Comparison of ENCODE assay signal across 18 cellular contexts in the genomic region with DNA sequence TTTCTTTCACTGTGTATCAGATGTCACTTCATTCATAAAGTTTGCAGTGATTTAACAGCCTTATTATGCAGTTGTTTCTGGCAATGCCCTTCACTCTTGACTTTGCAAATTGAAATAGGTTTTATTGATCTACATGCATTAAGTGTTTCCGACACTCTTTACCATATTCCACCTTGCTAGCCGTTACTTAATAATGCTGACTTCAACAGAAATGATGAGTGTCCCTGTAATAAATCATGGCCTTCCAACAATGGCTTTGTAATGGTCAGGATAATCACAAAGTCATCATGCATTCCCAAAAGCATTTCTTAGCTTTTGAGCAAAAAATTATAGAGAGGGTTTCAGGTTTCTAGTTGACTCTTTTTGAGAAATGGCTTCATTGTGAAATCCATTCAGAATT.
DNase-seq lines count a peak whose midpoint lies in the region; ATAC-seq, FAIRE-seq and TF ChIP-seq lines count a peak whose summit lies in the region.
"Had no signal": no experiment of that assay in that cellular context is flagged by ENCODE, and none has a peak within 500 bp of the region (broad histone marks: within the 10 kb centered on the region; RNA-seq: fewer than 3 reads in every experiment).

No MANE protein-coding gene starts in this region.

- TF ChIP-seq POLR2A in A549 (IDR thresholded peaks at IDR 0.05; ENCODE audit: low read length), result no peak

- H3K4me3 ChIP-seq in A549 (no peak overlapping the region), A673 (ENCODE audit: low read depth, low read length, poor library complexity, severe bottlenecking) (no peak overlapping the region)

- no peaks in the 10 kb centered on the region for H3K36me3 ChIP-seq in A673 (ENCODE audit: insufficient read depth, low read length, poor library complexity, severe bottlenecking)
- H3K36me3 ChIP-seq: BE2C had no signal

- POLR2A ChIA-PET in A549 (lab: Yijun Ruan, JAX) (no interaction called here), A673 (lab: Charles Lee; ENCODE audit: low non-redundant PET) (no interaction called here)

- no peak for ATAC-seq in A549

- 59% methylated on average over 2 of the region's 2 CpGs for WGBS in A549 (ENCODE audit: missing lambda C conversion rate)

- no peak overlapping the region for H3K27ac ChIP-seq in A549
- H3K27ac ChIP-seq in A673 (ENCODE audit: low read depth, low read length, poor library complexity, severe bottlenecking), result no peak overlapping the region
- H3K27ac ChIP-seq: C4-2B, KMS-11 had no signal

- TF ChIP-seq EP300 in A549 (IDR thresholded peaks at IDR 0.05), result no peak

- CTCF ChIA-PET in A549 (lab: Yijun Ruan, JAX) (no interaction called here), A673 (lab: Charles Lee) (no interaction called here)

- intact Hi-C loops in A673 (cut with micrococcal nuclease; ENCODE audit: unreplicated experiment), result no loop called here

- TF ChIP-seq CTCF in A549 (IDR thresholded peaks at IDR 0.05), result no peak
- no peak for TF ChIP-seq CTCF in A673 (conservative IDR thresholded peaks at IDR 0.05; ENCODE audit: low read depth, low read length)

- no peak overlapping the region for H3K4me2 ChIP-seq in A549
- H3K4me2 ChIP-seq: KMS-11 had no signal

- no peak for DNase-seq in A549 (ENCODE audit: low read depth in 1 of 2, low spot score in 1 of 2)
- peak; percentile 41 for DNase-seq in A673 (ENCODE audit: low spot score)
- DNase-seq in NCI-H1417 treated with DMSO at 0.1 percent for 48 hours (lab: John Stamatoyannopoulos, UW), result peak; percentile 22
- DNase-seq in NCI-H748 treated with DMSO at 0.1 percent for 48 hours (lab: John Stamatoyannopoulos, UW), result peak; percentile 26
- no peak for DNase-seq in 8988T
- DNase-seq in T-helper 9 cell, result no peak
- no peak for DNase-seq in A172 (ENCODE audit: low spot score)
- DNase-seq: BE2C; CD4-positive, alpha-beta memory T cell; DMS153; DMS79 treated with DMSO at 0.1 percent for 48 hours; EL; H7 had no signal

- no peak for FAIRE-seq in A549 (lab: Jason Lieb, UNC)
- FAIRE-seq: G401.6, GM12892, GM19239 had no signal

- BruUV-seq in A673 (replicated peaks; lab: Mats Ljungman, UMichigan), result no TSS peak

- H3K4me1 ChIP-seq in A549, result peaks cover 13% of the 10 kb centered on the region; the same call in 1 of the 3 replicates
- no peaks in the 10 kb centered on the region for H3K4me1 ChIP-seq in A673 (ENCODE audit: insufficient read depth, low read length, poor library complexity, severe bottlenecking)
- H3K4me1 ChIP-seq: BE2C had no signal

- no peak for TF ChIP-seq RAD21 in A549 (conservative IDR thresholded peaks at IDR 0.05 in 1 of 2, IDR thresholded peaks at IDR 0.05 in 1 of 2)

- H3K27me3 ChIP-seq in A673 (replicated peaks; ENCODE audit: insufficient read depth, low read depth, low read length, poor library complexity), result no peaks in the 10 kb centered on the region
- H3K27me3 ChIP-seq: BE2C had no signal

- H3K9me3 ChIP-seq in A549, result peaks cover 14% of the 10 kb centered on the region; the same call in 2 of the 3 replicates
- no peaks in the 10 kb centered on the region for H3K9me3 ChIP-seq in A673 (ENCODE audit: low read depth, low read length, poor library complexity, severe bottlenecking)
- H3K9me3 ChIP-seq: BE2C had no signal

TF ChIP-seq in A549, 52 proteins besides CTCF, POLR2A, EP300 and RAD21:
- TF ChIP-seq ZNF302 (CRISPR knock-in tag; IDR thresholded peaks at IDR 0.05), result no peak
- TF ChIP-seq RFX5 (IDR thresholded peaks at IDR 0.05), result no peak
- TF ChIP-seq MAFK (IDR thresholded peaks at IDR 0.05; ENCODE audit: partially characterized antibody), result peak; percentile 60
- no peak for TF ChIP-seq POLR2AphosphoS2 (conservative IDR thresholded peaks at IDR 0.05; ENCODE audit: low read length)

Comparison
In these comparisons a context has a peak if more than half of its experiments do, and no peak if none do; other contexts are left out.
1. DNase-seq: peak in A673 (single experiment), NCI-H1417 treated with DMSO at 0.1 percent for 48 hours (single experiment) and NCI-H748 treated with DMSO at 0.1 percent for 48 hours (single experiment); none in A549 (0 of 2), 8988T (single experiment), T-helper 9 cell (single experiment) and A172 (single experiment).